ENCODE assay signal across 8 cellular contexts in the genomic region with DNA sequence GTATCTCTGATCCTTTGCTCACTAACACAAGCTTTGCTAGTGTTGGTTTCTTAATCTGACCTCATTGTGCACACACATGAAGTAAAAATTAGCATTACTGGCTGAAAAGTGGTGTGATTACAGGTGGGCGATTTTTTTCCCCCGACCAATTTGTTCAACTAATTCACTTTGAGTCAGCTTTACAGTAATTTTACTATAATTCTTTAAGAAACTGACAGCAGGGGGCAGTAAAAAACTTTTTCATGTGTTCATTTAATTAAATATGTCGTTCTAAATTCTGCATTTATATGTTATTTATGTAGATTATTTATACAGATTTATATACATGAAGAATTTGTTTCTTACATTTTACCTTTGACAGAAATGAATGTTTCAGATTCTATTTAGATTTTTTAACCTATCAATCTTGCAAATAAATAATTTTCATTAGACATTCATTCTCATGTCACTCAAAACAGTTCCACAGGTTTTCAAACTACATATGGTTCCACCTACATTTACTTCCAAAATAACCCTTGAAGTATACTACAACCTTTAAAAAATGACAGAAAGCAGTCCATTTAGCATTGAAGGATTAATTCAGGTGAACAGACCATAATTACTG.
DNase-seq lines count a peak whose midpoint lies in the region; ATAC-seq, FAIRE-seq and TF ChIP-seq lines count a peak whose summit lies in the region.

No MANE protein-coding gene starts in this region.

- no peaks in the 10 kb centered on the region for H3K9me3 ChIP-seq in HEK293 (ENCODE audit: control insufficient read depth, insufficient read depth, low read depth, low read length)

- no peaks in the 10 kb centered on the region for H3K36me3 ChIP-seq in HEK293 (ENCODE audit: control insufficient read depth in 2 of 2, insufficient read depth in 1 of 2, low read length in 2 of 2)

- no peak overlapping the region for H3K4me3 ChIP-seq in HEK293 (ENCODE audit: low read depth, low read length)

- POLR2A ChIA-PET in HEK293 (lab: Yijun Ruan, JAX), result no interaction called here

- H3K27ac ChIP-seq in HEK293 (ENCODE audit: extremely low read depth, low read depth, low read length) (no peak overlapping the region), caudate nucleus (ENCODE audit: low read depth, low read length) (no peak overlapping the region)

- peak; percentile 97 for FAIRE-seq in islet of Langerhans (lab: Jason Lieb, UNC)

- DNase-seq in AG08395 (ENCODE audit: low spot score) (peak; percentile 21), SW480 (ENCODE audit: low spot score) (peak; percentile 13), caudate nucleus (lab: John Stamatoyannopoulos, UW) (no peak)
- no peak for DNase-seq in effector CD4-positive, alpha-beta T cell

- ATAC-seq in GM18519 (IDR thresholded peaks at IDR 0.05; ENCODE audit: low FRiP score, unreplicated experiment) (no peak), HG03469 (IDR thresholded peaks at IDR 0.05; ENCODE audit: unreplicated experiment) (no peak)

- CTCF ChIA-PET in HEK293 (lab: Yijun Ruan, JAX), result interaction anchor here (0.5 to 1.4 kb wide), 11 partner anchors 8 to 1239 kb away, joined by 3 to 6 read pairs (median 3); no protein-coding TSS in a partner anchor

- TF ChIP-seq CTCF in HEK293 (tag by site-specific recombination; IDR thresholded peaks at IDR 0.05), result no peak

- H3K4me1 ChIP-seq in HEK293 (ENCODE audit: control insufficient read depth, insufficient read depth, low read length), result no peaks in the 10 kb centered on the region

TF ChIP-seq in HEK293, 187 proteins besides CTCF, POLR2A, EP300 and RAD21:
- TF ChIP-seq ZNF654 (tag by site-specific recombination; IDR thresholded peaks at IDR 0.05; ENCODE audit: low read depth), result peak; percentile 49
- no peak for TF ChIP-seq ZXDB (tag by site-specific recombination; IDR thresholded peaks at IDR 0.05)
- TF ChIP-seq, protein P1, sequence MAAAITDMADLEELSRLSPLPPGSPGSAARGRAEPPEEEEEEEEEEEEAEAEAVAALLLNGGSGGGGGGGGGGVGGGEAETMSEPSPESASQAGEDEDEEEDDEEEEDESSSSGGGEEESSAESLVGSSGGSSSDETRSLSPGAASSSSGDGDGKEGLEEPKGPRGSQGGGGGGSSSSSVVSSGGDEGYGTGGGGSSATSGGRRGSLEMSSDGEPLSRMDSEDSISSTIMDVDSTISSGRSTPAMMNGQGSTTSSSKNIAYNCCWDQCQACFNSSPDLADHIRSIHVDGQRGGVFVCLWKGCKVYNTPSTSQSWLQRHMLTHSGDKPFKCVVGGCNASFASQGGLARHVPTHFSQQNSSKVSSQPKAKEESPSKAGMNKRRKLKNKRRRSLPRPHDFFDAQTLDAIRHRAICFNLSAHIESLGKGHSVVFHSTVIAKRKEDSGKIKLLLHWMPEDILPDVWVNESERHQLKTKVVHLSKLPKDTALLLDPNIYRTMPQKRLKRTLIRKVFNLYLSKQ (tag by site-specific recombination; IDR thresholded peaks at IDR 0.05; ENCODE audit: borderline replicate concordance), result no peak
- TF ChIP-seq, protein P2, sequence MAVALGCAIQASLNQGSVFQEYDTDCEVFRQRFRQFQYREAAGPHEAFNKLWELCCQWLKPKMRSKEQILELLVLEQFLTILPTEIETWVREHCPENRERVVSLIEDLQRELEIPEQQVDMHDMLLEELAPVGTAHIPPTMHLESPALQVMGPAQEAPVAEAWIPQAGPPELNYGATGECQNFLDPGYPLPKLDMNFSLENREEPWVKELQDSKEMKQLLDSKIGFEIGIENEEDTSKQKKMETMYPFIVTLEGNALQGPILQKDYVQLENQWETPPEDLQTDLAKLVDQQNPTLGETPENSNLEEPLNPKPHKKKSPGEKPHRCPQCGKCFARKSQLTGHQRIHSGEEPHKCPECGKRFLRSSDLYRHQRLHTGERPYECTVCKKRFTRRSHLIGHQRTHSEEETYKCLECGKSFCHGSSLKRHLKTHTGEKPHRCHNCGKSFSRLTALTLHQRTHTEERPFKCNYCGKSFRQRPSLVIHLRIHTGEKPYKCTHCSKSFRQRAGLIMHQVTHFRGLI (tag by site-specific recombination; IDR thresholded peaks at IDR 0.05), result no peak

Comparison
In these comparisons a context has a peak if more than half of its experiments do, and no peak if none do; other contexts are left out.
1. DNase-seq: peak in AG08395 (single experiment) and SW480 (single experiment); none in caudate nucleus (0 of 61) and effector CD4-positive, alpha-beta T cell (single experiment).